Comparison of ENCODE assay signal across 1 cellular context in genomic region chr5:10630126-10630525, GRCh38.
A peak's percentile ranks its signal among the peaks of the same experiment; 100 is the strongest.
TF ChIP-seq lines count a peak whose summit lies in the region.

No MANE protein-coding gene starts in this region.

TF ChIP-seq in GM12878, 131 proteins besides CTCF, POLR2A, EP300 and RAD21:
- TF ChIP-seq GATAD2B (conservative IDR thresholded peaks at IDR 0.05; ENCODE audit: low read depth) (0 out of 2 replicates have a peak, but pooled peaks have one; percentile 6), POLR2AphosphoS5 (IDR thresholded peaks at IDR 0.05; ENCODE audit: low read length) (0 out of 2 replicates have a peak, but pooled peaks have one; percentile 3), LARP7 (IDR thresholded peaks at IDR 0.05) (no peak; the same call in 1 of the 2 replicates)
